18 cellular contexts compared by ENCODE assay signal in genomic region chr13:50580684-50581305, GRCh38.
A peak's percentile ranks its signal among the peaks of the same experiment; 100 is the strongest.
DNase-seq lines count a peak whose midpoint lies in the region; ATAC-seq and TF ChIP-seq lines count a peak whose summit lies in the region.
"Had no signal": no experiment of that assay in that cellular context is flagged by ENCODE, and none has a peak within 500 bp of the region (broad histone marks: within the 10 kb centered on the region; RNA-seq: fewer than 3 reads in every experiment).

No MANE protein-coding gene starts in this region.

- H2BK12ac ChIP-seq in mesenchymal stem cell (ENCODE audit: low read length in 2 of 2) = no peak overlapping the region

- H2BK5ac ChIP-seq in mesenchymal stem cell (ENCODE audit: low read depth, low read length, poor library complexity, severe bottlenecking) = no peak overlapping the region

- H2AK5ac ChIP-seq in mesenchymal stem cell (ENCODE audit: low read length, severe bottlenecking) = no peak overlapping the region

- no peak overlapping the region for H4K91ac ChIP-seq in mesenchymal stem cell (ENCODE audit: low read length)

- H3K23ac ChIP-seq in mesenchymal stem cell (ENCODE audit: low read length in 2 of 2) = no peak overlapping the region

- peak; percentile 30; the same call in 1 of the 2 replicates for TF ChIP-seq CTCF in BJ (IDR thresholded peaks at IDR 0.05; ENCODE audit: insufficient read depth, low read depth, low read length)

- H3K4me2 ChIP-seq in mesenchymal stem cell (ENCODE audit: low read length, poor library complexity, severe bottlenecking) = no peak overlapping the region
- H3K4me2 ChIP-seq: PC-9 had no signal

- no peak overlapping the region for H2BK15ac ChIP-seq in mesenchymal stem cell (ENCODE audit: low read depth, poor library complexity, severe bottlenecking)

- no peak overlapping the region for H3K27ac ChIP-seq in mesenchymal stem cell (ENCODE audit: low read length, poor library complexity, severe bottlenecking)
- H3K27ac ChIP-seq: PC-9 had no signal

- DNase-seq in BJ (ENCODE audit: low read depth) (no peak), NCI-H226 (peak; percentile 88), dermis blood vessel endothelial cell (peak; percentile 9), mesenchymal stem cell (peak; percentile 67), posterior vena cava (ENCODE audit: low spot score) (no peak)
- DNase-seq in activated CD8-positive, alpha-beta memory T cell treated with anti-CD3 and anti-CD28 coated beads for 24 hours = no peak
- DNase-seq: activated B cell treated with CpG ODN at 0.5 μM for 24 hours; activated CD8-positive, alpha-beta memory T cell treated with anti-CD3 and anti-CD28 coated beads, Interleukin-2, amount 10 ng/mL, durations not matched to agents 7 days and 5 days; activated naive CD4-positive, alpha-beta T cell; DMS 273 treated with DMSO at 0.1 percent for 48 hours; NCI-H510A treated with DMSO at 0.1 percent for 48 hours; nucleus accumbens; PC-9; SW 1271 had no signal

- no peak overlapping the region for H3K14ac ChIP-seq in mesenchymal stem cell (ENCODE audit: low read length in 2 of 2)

- H4K8ac ChIP-seq in mesenchymal stem cell (ENCODE audit: low read length) = no peak overlapping the region

- no peaks in the 10 kb centered on the region for H3K4me1 ChIP-seq in mesenchymal stem cell (ENCODE audit: control insufficient read depth, insufficient read depth, low read depth, low read length)

- CTCF ChIA-PET in BJ (lab: Yijun Ruan, JAX) = interaction anchor here (1.3 kb wide), 1 partner anchor 14 kb away, joined by 3 read pairs; no protein-coding TSS in a partner anchor

- POLR2A ChIA-PET in BJ (lab: Charles Lee) = no interaction called here

- no peak overlapping the region for H3K18ac ChIP-seq in mesenchymal stem cell (ENCODE audit: low read depth in 1 of 2, low read length in 2 of 2)

- no peak for ATAC-seq in GM18858 (IDR thresholded peaks at IDR 0.05; ENCODE audit: unreplicated experiment)
- ATAC-seq in HG03342 (IDR thresholded peaks at IDR 0.05; ENCODE audit: unreplicated experiment) = no peak
- ATAC-seq: activated CD8-positive, alpha-beta memory T cell treated with anti-CD3 and anti-CD28 coated beads, Interleukin-2, amount 10 ng/mL, durations not matched to agents 7 days and 5 days; esophagus mucosa; K562 had no signal

- no peak overlapping the region for H3K4ac ChIP-seq in mesenchymal stem cell (ENCODE audit: low read depth in 1 of 2, low read length in 2 of 2)

- H3K4me3 ChIP-seq in BJ (ENCODE audit: low read depth, low read length) = no peak overlapping the region
- no peak overlapping the region for H3K4me3 ChIP-seq in mesenchymal stem cell (ENCODE audit: insufficient read depth in 1 of 2, low read depth in 1 of 2, low read length in 2 of 2)
- H3K4me3 ChIP-seq: K562, PC-9 had no signal

- H3K9me3 ChIP-seq in mesenchymal stem cell (ENCODE audit: control insufficient read depth, low read length) = peaks cover 4% of the 10 kb centered on the region

- H2BK120ac ChIP-seq in mesenchymal stem cell (ENCODE audit: low read depth, low read length) = no peak overlapping the region

- intact Hi-C loops in posterior vena cava (cut with DNase I) = no loop called here

- WGBS in mesenchymal stem cell = 86% methylated on average over 2 of the region's 4 CpGs

- no peak overlapping the region for H2AFZ ChIP-seq in mesenchymal stem cell (ENCODE audit: low read depth, low read length)
- H2AFZ ChIP-seq: PC-9 had no signal

- no peaks in the 10 kb centered on the region for H3K36me3 ChIP-seq in BJ (ENCODE audit: control insufficient read depth, insufficient read depth, low read length)
- H3K36me3 ChIP-seq in mesenchymal stem cell (ENCODE audit: control insufficient read depth in 1 of 2, insufficient read depth in 2 of 2, low read depth in 1 of 2, low read length in 2 of 2) = no peaks in the 10 kb centered on the region

- H3K27me3 ChIP-seq in BJ (ENCODE audit: control insufficient read depth, insufficient read depth, low read length) (peaks cover 3% of the 10 kb centered on the region; the same call in 1 of the 2 replicates), mesenchymal stem cell (ENCODE audit: control insufficient read depth in 1 of 2, insufficient read depth in 1 of 2, low read length in 2 of 2) (no peaks in the 10 kb centered on the region)

- H3K79me1 ChIP-seq in mesenchymal stem cell (replicated peaks; ENCODE audit: low read length, poor library complexity, severe bottlenecking) = no peaks in the 10 kb centered on the region

- H3K9ac ChIP-seq in mesenchymal stem cell (ENCODE audit: low read length) = peak overlapping the region; percentile 35

Comparison
In these comparisons a context has a peak if more than half of its experiments do, and no peak if none do; other contexts are left out.
1. DNase-seq: peak in NCI-H226 (single experiment), dermis blood vessel endothelial cell (single experiment) and mesenchymal stem cell (single experiment); none in BJ (single experiment), posterior vena cava (single experiment) and activated CD8-positive, alpha-beta memory T cell treated with anti-CD3 and anti-CD28 coated beads for 24 hours (single experiment).